1 cellular context compared by ENCODE assay signal in genomic region chr16:813204-813915, GRCh38.
TF ChIP-seq lines count a peak whose summit lies in the region.

No MANE protein-coding gene starts in this region.

TF ChIP-seq in K562, 482 proteins besides CTCF, POLR2A, EP300 and RAD21:
- TF ChIP-seq SMC3 (conservative IDR thresholded peaks at IDR 0.05; ENCODE audit: insufficient read depth, low read depth, low read length) (peak; percentile 92), THRB (CRISPR knock-in tag; conservative IDR thresholded peaks at IDR 0.05) (no peak), BRD9 (IDR thresholded peaks at IDR 0.05; ENCODE audit: low read depth, partially characterized antibody) (no peak), TCF7 (IDR thresholded peaks at IDR 0.05; ENCODE audit: borderline replicate concordance) (no peak), MAZ (CRISPR knock-in tag; conservative IDR thresholded peaks at IDR 0.05 in 1 of 2, IDR thresholded peaks at IDR 0.05 in 1 of 2) (peak in 1 of 2 experiments; percentile 50; a peak in 1 of 4 replicates), ETV1 (tag; conservative IDR thresholded peaks at IDR 0.05; ENCODE audit: low read depth) (peak; percentile 43), ESRRA (IDR thresholded peaks at IDR 0.05; ENCODE audit: borderline replicate concordance, low read depth) (peak; percentile 22; the same call in 1 of the 2 replicates), ZNF3 (CRISPR knock-in tag; IDR thresholded peaks at IDR 0.05) (no peak), ZNF398 (CRISPR knock-in tag; IDR thresholded peaks at IDR 0.05) (no peak), ZNF592 (IDR thresholded peaks at IDR 0.05) (no peak), ZBTB7A (IDR thresholded peaks at IDR 0.05; ENCODE audit: borderline replicate concordance, control insufficient read depth, low read depth, low read length) (peak; percentile 89), ARID2 (IDR thresholded peaks at IDR 0.05) (0 out of 2 replicates have a peak, but pooled peaks have one; percentile 37), DEAF1 (CRISPR knock-in tag; IDR thresholded peaks at IDR 0.05) (0 out of 2 replicates have a peak, but pooled peaks have one; percentile 51), BRCA1 (IDR thresholded peaks at IDR 0.05) (no peak), BRCA1 (CRISPR knock-in tag; IDR thresholded peaks at IDR 0.05) (no peak), NONO (IDR thresholded peaks at IDR 0.05; ENCODE audit: low read depth in 2 of 2, low read length in 1 of 2) (0 out of 4 replicates have a peak, but pooled peaks of 1 of the 2 experiments have one; percentile 16), RNF219 (CRISPR knock-in tag; IDR thresholded peaks at IDR 0.05) (no peak), TCFL5 (CRISPR knock-in tag; conservative IDR thresholded peaks at IDR 0.05) (no peak), CXXC5 (CRISPR knock-in tag; IDR thresholded peaks at IDR 0.05) (0 out of 2 replicates have a peak, but pooled peaks have one; percentile 28), ZNF436 (CRISPR knock-in tag; IDR thresholded peaks at IDR 0.05) (no peak), GABPB2 (CRISPR knock-in tag; conservative IDR thresholded peaks at IDR 0.05) (no peak), RB1 (IDR thresholded peaks at IDR 0.05; ENCODE audit: low read depth) (peak; percentile 82; the same call in 1 of the 2 replicates), CTCFL (IDR thresholded peaks at IDR 0.05; ENCODE audit: borderline replicate concordance, insufficient read depth, low read depth, low read length, poor library complexity, severe bottlenecking) (peak; percentile 24), TFAP4 (CRISPR knock-in tag; IDR thresholded peaks at IDR 0.05; ENCODE audit: borderline replicate concordance) (peak; percentile 36; the same call in 1 of the 2 replicates), NR2C1 (IDR thresholded peaks at IDR 0.05) (no peak), NR2C1 (tag; IDR thresholded peaks at IDR 0.05) (0 out of 2 replicates have a peak, but pooled peaks have one; percentile 19), STAG1 (CRISPR knock-in tag; IDR thresholded peaks at IDR 0.05; ENCODE audit: borderline replicate concordance) (peak; percentile 86; the same call in 1 of the 2 replicates), POLR2G (IDR thresholded peaks at IDR 0.05; ENCODE audit: low read depth, low read length) (peak; percentile 42), NR2C2 (CRISPR knock-in tag; IDR thresholded peaks at IDR 0.05) (0 out of 2 replicates have a peak, but pooled peaks have one; percentile 26), NR2C2 (tag; IDR thresholded peaks at IDR 0.05) (peak; percentile 46; the same call in 1 of the 2 replicates)
